ENCODE assay signal across 1 cellular context in genomic region chr2:239791727-239792648, GRCh38.
TF ChIP-seq lines count a peak whose summit lies in the region.

No MANE protein-coding gene starts in this region.

TF ChIP-seq in GM23338, 12 proteins besides CTCF, POLR2A, EP300 and RAD21 (continued from another document):
- TF ChIP-seq REST (IDR thresholded peaks at IDR 0.05; ENCODE audit: unreplicated experiment) (no peak), EZH2phosphoT487 (IDR thresholded peaks at IDR 0.05; ENCODE audit: unreplicated experiment) (no peak), NANOG (IDR thresholded peaks at IDR 0.05; ENCODE audit: borderline replicate concordance) (no peak), CREB1 (CRISPR knock-in tag; IDR thresholded peaks at IDR 0.05; ENCODE audit: low read depth) (no peak), ZNF114 (CRISPR knock-in tag; IDR thresholded peaks at IDR 0.05) (no peak), JUNB (IDR thresholded peaks at IDR 0.05; ENCODE audit: unreplicated experiment) (no peak), ZNF462 (CRISPR knock-in tag; IDR thresholded peaks at IDR 0.05) (no peak), ZNF331 (CRISPR knock-in tag; IDR thresholded peaks at IDR 0.05; ENCODE audit: low read depth) (no peak), STAT1 (IDR thresholded peaks at IDR 0.05; ENCODE audit: unreplicated experiment) (no peak), EZH2 (IDR thresholded peaks at IDR 0.05; ENCODE audit: low read depth, unreplicated experiment) (no peak)
